Comparison of ENCODE assay signal across 4 cellular contexts in the genomic region with DNA sequence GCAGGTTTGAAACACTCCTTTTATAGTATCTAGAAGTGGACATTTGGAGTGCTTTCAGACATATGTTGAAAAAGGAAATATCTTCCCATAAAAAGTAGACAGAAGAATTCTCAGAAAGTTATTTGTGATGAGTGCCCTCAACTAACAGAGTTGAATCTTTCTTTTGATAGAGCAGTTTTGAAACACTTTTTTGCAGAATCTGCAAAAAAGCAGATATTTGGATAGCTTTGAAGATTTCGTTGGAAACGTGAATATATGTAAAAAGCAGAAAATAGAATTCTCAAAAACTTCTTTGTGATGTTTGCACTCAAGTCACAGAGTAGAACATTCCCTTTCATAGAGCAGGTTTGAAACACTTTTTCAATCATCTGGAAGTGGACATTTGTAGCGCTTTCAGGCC.
A peak's percentile ranks its signal among the peaks of the same experiment; 100 is the strongest.
DNase-seq lines count a peak whose midpoint lies in the region; ATAC-seq, FAIRE-seq and TF ChIP-seq lines count a peak whose summit lies in the region.
"Not testable (repeated sequence)": the region's sequence is repeated elsewhere in the genome, so short reads cannot be mapped to it uniquely, and the experiment has no call there.

No MANE protein-coding gene starts in this region.

- not testable (repeated sequence) for H4K5ac ChIP-seq in IMR-90 (ENCODE audit: low read depth, low read length)

- in situ Hi-C loops in IMR-90 (cut with MboI; ENCODE audit: low sequenced_read_pairs); HepG2 (cut with HindIII; ENCODE audit: extremely low pct_ligation_motif_present, low pct_unique_long_range_greater_than_20kb): not testable (repeated sequence)

- H2AFZ ChIP-seq in IMR-90 (replicated peaks; ENCODE audit: low read length, poor library complexity); HepG2 (ENCODE audit: low read length): not testable (repeated sequence)

- not testable (repeated sequence) for TF ChIP-seq RAD21 in A549 (conservative IDR thresholded peaks at IDR 0.05 in 1 of 2, IDR thresholded peaks at IDR 0.05 in 1 of 2); IMR-90 (IDR thresholded peaks at IDR 0.05; ENCODE audit: low read length); HepG2 (CRISPR knock-in tag; IDR thresholded peaks at IDR 0.05)

- H3K18ac ChIP-seq in IMR-90 (ENCODE audit: low read depth, low read length), result not testable (repeated sequence)

- not testable (repeated sequence) for DNase-seq in A549 (ENCODE audit: low read depth in 1 of 2, low spot score in 1 of 2); IMR-90; HepG2 (ENCODE audit: low spot score)
- peak; percentile 42 for DNase-seq in EH (ENCODE audit: low read depth)

- not testable (repeated sequence) for H3K4me2 ChIP-seq in A549; IMR-90 (ENCODE audit: low read depth, low read length); HepG2 (ENCODE audit: low read depth, low read length)

- H2AK9ac ChIP-seq in IMR-90 (replicated peaks; ENCODE audit: low read depth, low read length, poor library complexity), result not testable (repeated sequence)

- not testable (repeated sequence) for H3K79me1 ChIP-seq in IMR-90 (ENCODE audit: low read depth in 1 of 2, low read length in 2 of 2)

- H2BK20ac ChIP-seq in IMR-90 (ENCODE audit: low read depth, low read length), result not testable (repeated sequence)

- not testable (repeated sequence) for H3K56ac ChIP-seq in IMR-90 (ENCODE audit: extremely low read depth, insufficient read depth, low read length)

- H3K27me3 ChIP-seq in IMR-90 (ENCODE audit: control insufficient read depth, insufficient read depth, low read length), result not testable (repeated sequence)
- H3K27me3 ChIP-seq in HepG2 (ENCODE audit: control insufficient read depth in 1 of 2, insufficient read depth in 2 of 2, low read length in 2 of 2), result peaks cover 0 to 11% of the 10 kb centered on the region in 2 experiments; a peak in 2 of 5 replicates

- not testable (repeated sequence) for H3K36me3 ChIP-seq in IMR-90 (ENCODE audit: control insufficient read depth, insufficient read depth, low read length); HepG2 (replicated peaks in 1 of 2; ENCODE audit: control insufficient read depth in 1 of 2, insufficient read depth in 2 of 2, low read length in 2 of 2)

- H2BK120ac ChIP-seq in IMR-90 (ENCODE audit: low read depth, low read length), result not testable (repeated sequence)

- not testable (repeated sequence) for TF ChIP-seq POLR2A in A549 (IDR thresholded peaks at IDR 0.05; ENCODE audit: low read length); IMR-90 (IDR thresholded peaks at IDR 0.05; ENCODE audit: low read depth, low read length); HepG2 (IDR thresholded peaks at IDR 0.05; ENCODE audit: insufficient read depth in 1 of 2, low read depth in 2 of 2, low read length in 2 of 2)

- H3K9me1 ChIP-seq in IMR-90 (ENCODE audit: insufficient read depth, low read length), result not testable (repeated sequence)

- H3K23ac ChIP-seq in IMR-90 (ENCODE audit: low read depth, low read length), result not testable (repeated sequence)

- not testable (repeated sequence) for BruUV-seq in IMR-90 (replicated peaks; lab: Mats Ljungman, UMichigan); HepG2 (replicated peaks; lab: Mats Ljungman, UMichigan)

- not testable (repeated sequence) for H4K20me1 ChIP-seq in IMR-90 (ENCODE audit: insufficient read depth, low read length); HepG2 (ENCODE audit: insufficient read depth, low read length)

- not testable (repeated sequence) for H4K8ac ChIP-seq in IMR-90 (ENCODE audit: low read depth in 2 of 2, low read length in 2 of 2)

- 67% methylated on average over 3 of the region's 3 CpGs for WGBS in A549 (ENCODE audit: missing lambda C conversion rate)
- WGBS in IMR-90 (ENCODE audit: extremely low coverage in 2 of 2, insufficient read length in 1 of 2), 2 experiments, result no CpG with 5 or more reads among the region's 3 CpGs
- 29% methylated on average over 3 of the region's 3 CpGs for WGBS in HepG2 (ENCODE audit: low lambda C conversion rate)

- H2BK5ac ChIP-seq in IMR-90 (ENCODE audit: low read depth, low read length, poor library complexity, severe bottlenecking), result not testable (repeated sequence)

- dilution Hi-C loops in IMR-90 (cut with HindIII; ENCODE audit: low sequenced_read_pairs, unreplicated experiment), result not testable (repeated sequence)

- H3K4ac ChIP-seq in IMR-90 (ENCODE audit: low read depth, low read length), result not testable (repeated sequence)

- POLR2A ChIA-PET in A549 (lab: Yijun Ruan, JAX); IMR-90 (lab: Charles Lee; ENCODE audit: unreplicated experiment); HepG2 (lab: Yijun Ruan, JAX): not testable (repeated sequence)

- H3K9ac ChIP-seq in IMR-90 (ENCODE audit: low read depth, low read length); HepG2 (ENCODE audit: insufficient read depth, low read depth, low read length): not testable (repeated sequence)

- not testable (repeated sequence) for H2AK5ac ChIP-seq in IMR-90 (ENCODE audit: low read depth, low read length)

- not testable (repeated sequence) for ATAC-seq in A549; IMR-90 (ENCODE audit: low read depth); HepG2

- intact Hi-C loops in IMR-90 (cut with micrococcal nuclease); HepG2 (cut with micrococcal nuclease; ENCODE audit: unreplicated experiment): not testable (repeated sequence)

- H3K4me3 ChIP-seq in A549; IMR-90 (ENCODE audit: insufficient read depth, low read depth, low read length); HepG2 (replicated peaks in 1 of 3; ENCODE audit: insufficient read depth in 1 of 3, low read depth in 2 of 3, low read length in 3 of 3): not testable (repeated sequence)

- H2BK15ac ChIP-seq in IMR-90 (ENCODE audit: low read depth, low read length), result not testable (repeated sequence)

- TF ChIP-seq CTCF in A549 (IDR thresholded peaks at IDR 0.05); IMR-90 (conservative IDR thresholded peaks at IDR 0.05; ENCODE audit: low read depth, low read length); HepG2 (CRISPR knock-in tag; IDR thresholded peaks at IDR 0.05): not testable (repeated sequence)

- not testable (repeated sequence) for H3K79me2 ChIP-seq in HepG2 (ENCODE audit: insufficient read depth, low read length)

- not testable (repeated sequence) for H3K14ac ChIP-seq in IMR-90 (replicated peaks; ENCODE audit: low read depth, low read length)

- not testable (repeated sequence) for TF ChIP-seq EP300 in A549 (IDR thresholded peaks at IDR 0.05); HepG2 (IDR thresholded peaks at IDR 0.05; ENCODE audit: low read depth in 2 of 2, low read length in 2 of 2); HepG2 (CRISPR knock-in tag; IDR thresholded peaks at IDR 0.05; ENCODE audit: borderline replicate concordance)

- not testable (repeated sequence) for H4K91ac ChIP-seq in IMR-90 (ENCODE audit: insufficient read depth, low read depth, low read length)

- not testable (repeated sequence) for H3K27ac ChIP-seq in A549; IMR-90 (ENCODE audit: insufficient read depth, low read length); HepG2 (ENCODE audit: extremely low read length, insufficient read depth, low read length)

- H3K4me1 ChIP-seq in A549; IMR-90 (ENCODE audit: control insufficient read depth, insufficient read depth, low read length); HepG2 (ENCODE audit: insufficient read depth, low read length): not testable (repeated sequence)

- CTCF ChIA-PET in A549 (lab: Yijun Ruan, JAX); HepG2 (lab: Yijun Ruan, JAX; ENCODE audit: low intra/inter-chr PET ratio, low total read pairs): not testable (repeated sequence)
- CTCF ChIA-PET in IMR-90 (lab: Yijun Ruan, JAX), result interaction anchor here (0.6 kb wide), 1 partner anchor 10 kb away, joined by 3 read pairs; no protein-coding TSS in a partner anchor

- H3K9me3 ChIP-seq in A549, result peaks cover 32% of the 10 kb centered on the region; the same call in 2 of the 3 replicates
- H3K9me3 ChIP-seq in IMR-90 (ENCODE audit: control insufficient read depth, insufficient read depth, low read length); HepG2 (ENCODE audit: low read length): not testable (repeated sequence)

- not testable (repeated sequence) for FAIRE-seq in A549 (lab: Jason Lieb, UNC); HepG2 (lab: Jason Lieb, UNC)

TF ChIP-seq in A549, 52 proteins besides CTCF, POLR2A, EP300 and RAD21:
- TF ChIP-seq MAFK (IDR thresholded peaks at IDR 0.05; ENCODE audit: partially characterized antibody), result peak; percentile 73
TF ChIP-seq in A549: peak in this region for 1; not testable (repeated sequence) for 51.

TF ChIP-seq in IMR-90, 13 proteins besides CTCF, POLR2A, EP300 and RAD21:
- TF ChIP-seq MAFK (IDR thresholded peaks at IDR 0.05; ENCODE audit: low read depth, low read length), result peak; percentile 29; the same call in 1 of the 2 replicates

TF ChIP-seq in HepG2, 621 proteins besides CTCF, POLR2A, EP300 and RAD21:
- TF ChIP-seq MAFK (conservative IDR thresholded peaks at IDR 0.05 in 1 of 2, IDR thresholded peaks at IDR 0.05 in 1 of 2; ENCODE audit: low read length in 2 of 2), result peak; percentile 66 to 67
